In the genomic region with DNA sequence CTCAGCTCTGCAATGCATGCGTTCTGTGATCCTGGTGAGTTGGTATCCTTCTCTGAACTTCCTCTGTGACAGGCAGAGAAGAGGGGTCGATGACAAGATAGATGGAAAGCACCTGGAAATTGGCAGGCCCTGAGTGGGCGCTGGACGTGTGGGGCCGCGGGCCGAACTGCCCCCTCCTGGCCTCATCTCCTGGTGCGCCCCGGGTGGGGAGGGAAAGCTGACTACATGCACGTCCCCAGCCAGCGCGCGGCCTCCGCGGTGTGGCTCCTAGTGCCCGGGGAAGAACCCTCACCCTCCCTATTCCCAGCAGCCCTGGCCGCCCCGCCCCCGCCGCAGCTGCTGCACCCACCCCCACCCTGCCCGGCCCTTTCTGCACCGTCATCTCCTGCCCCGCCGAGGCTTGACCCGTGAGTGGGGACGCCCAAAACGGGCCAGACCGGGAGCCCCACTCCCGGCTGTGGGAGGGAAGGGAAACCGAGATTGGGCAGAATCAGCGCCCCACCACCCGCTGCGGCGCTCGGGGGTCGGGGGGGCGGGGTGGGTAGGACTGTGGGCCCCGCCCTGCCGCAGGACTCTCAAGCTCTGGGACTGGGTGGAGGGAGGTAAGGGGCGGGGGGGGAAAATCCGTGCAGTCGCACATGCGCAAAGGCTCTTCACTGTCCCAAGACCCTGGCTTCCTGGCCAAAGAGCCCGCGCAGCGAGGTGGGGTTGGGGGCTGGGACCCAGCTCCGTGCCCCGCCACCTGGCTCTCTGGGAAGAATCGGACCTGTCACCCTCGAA, we compare ENCODE assay signal across 1 cellular context.
TF ChIP-seq lines count a peak whose summit lies in the region.

A gene (plus strand): TSS at position 371 of the 780 bp plus-strand sequence.

TF ChIP-seq in K562, 482 proteins besides CTCF, POLR2A, EP300 and RAD21 (continued from another document and continues in another):
- TF ChIP-seq, protein P1, sequence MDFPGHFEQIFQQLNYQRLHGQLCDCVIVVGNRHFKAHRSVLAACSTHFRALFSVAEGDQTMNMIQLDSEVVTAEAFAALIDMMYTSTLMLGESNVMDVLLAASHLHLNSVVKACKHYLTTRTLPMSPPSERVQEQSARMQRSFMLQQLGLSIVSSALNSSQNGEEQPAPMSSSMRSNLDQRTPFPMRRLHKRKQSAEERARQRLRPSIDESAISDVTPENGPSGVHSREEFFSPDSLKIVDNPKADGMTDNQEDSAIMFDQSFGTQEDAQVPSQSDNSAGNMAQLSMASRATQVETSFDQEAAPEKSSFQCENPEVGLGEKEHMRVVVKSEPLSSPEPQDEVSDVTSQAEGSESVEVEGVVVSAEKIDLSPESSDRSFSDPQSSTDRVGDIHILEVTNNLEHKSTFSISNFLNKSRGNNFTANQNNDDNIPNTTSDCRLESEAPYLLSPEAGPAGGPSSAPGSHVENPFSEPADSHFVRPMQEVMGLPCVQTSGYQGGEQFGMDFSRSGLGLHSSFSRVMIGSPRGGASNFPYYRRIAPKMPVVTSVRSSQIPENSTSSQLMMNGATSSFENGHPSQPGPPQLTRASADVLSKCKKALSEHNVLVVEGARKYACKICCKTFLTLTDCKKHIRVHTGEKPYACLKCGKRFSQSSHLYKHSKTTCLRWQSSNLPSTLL (IDR thresholded peaks at IDR 0.05) = no peak
- TF ChIP-seq PHF8 (IDR thresholded peaks at IDR 0.05; ENCODE audit: borderline replicate concordance, low read length) = peak; percentile 68; the same call in 1 of the 2 replicates
- TF ChIP-seq ADNP (tag; IDR thresholded peaks at IDR 0.05) = no peak
- no peak for TF ChIP-seq GATAD2A (IDR thresholded peaks at IDR 0.05)
- TF ChIP-seq, protein P2, sequence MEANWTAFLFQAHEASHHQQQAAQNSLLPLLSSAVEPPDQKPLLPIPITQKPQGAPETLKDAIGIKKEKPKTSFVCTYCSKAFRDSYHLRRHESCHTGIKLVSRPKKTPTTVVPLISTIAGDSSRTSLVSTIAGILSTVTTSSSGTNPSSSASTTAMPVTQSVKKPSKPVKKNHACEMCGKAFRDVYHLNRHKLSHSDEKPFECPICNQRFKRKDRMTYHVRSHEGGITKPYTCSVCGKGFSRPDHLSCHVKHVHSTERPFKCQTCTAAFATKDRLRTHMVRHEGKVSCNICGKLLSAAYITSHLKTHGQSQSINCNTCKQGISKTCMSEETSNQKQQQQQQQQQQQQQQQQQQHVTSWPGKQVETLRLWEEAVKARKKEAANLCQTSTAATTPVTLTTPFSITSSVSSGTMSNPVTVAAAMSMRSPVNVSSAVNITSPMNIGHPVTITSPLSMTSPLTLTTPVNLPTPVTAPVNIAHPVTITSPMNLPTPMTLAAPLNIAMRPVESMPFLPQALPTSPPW (CRISPR knock-in tag; IDR thresholded peaks at IDR 0.05) = peak; percentile 97
- TF ChIP-seq, protein P3, sequence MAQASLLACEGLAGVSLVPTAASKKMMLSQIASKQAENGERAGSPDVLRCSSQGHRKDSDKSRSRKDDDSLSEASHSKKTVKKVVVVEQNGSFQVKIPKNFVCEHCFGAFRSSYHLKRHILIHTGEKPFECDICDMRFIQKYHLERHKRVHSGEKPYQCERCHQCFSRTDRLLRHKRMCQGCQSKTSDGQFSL (CRISPR knock-in tag; IDR thresholded peaks at IDR 0.05) = peak; percentile 58; the same call in 1 of the 2 replicates
- TF ChIP-seq, protein P3 (tag; IDR thresholded peaks at IDR 0.05) = peak in 1 of 2 experiments; percentile 71; a peak in 1 of 4 replicates
- no peak for TF ChIP-seq SP2 (IDR thresholded peaks at IDR 0.05; ENCODE audit: extremely low read depth, low read depth, low read length, poor library complexity, severe bottlenecking)
- TF ChIP-seq, protein P4, sequence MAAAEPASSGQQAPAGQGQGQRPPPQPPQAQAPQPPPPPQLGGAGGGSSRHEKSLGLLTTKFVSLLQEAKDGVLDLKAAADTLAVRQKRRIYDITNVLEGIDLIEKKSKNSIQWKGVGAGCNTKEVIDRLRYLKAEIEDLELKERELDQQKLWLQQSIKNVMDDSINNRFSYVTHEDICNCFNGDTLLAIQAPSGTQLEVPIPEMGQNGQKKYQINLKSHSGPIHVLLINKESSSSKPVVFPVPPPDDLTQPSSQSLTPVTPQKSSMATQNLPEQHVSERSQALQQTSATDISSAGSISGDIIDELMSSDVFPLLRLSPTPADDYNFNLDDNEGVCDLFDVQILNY (CRISPR knock-in tag; IDR thresholded peaks at IDR 0.05) = no peak
- TF ChIP-seq SIN3A (IDR thresholded peaks at IDR 0.05; ENCODE audit: borderline replicate concordance in 2 of 2, control insufficient read depth in 1 of 2, low read depth in 2 of 2, low read length in 2 of 2) = 0 out of 4 replicates have a peak, but pooled peaks have one; percentile 22 to 51
- TF ChIP-seq ZNF77 (CRISPR knock-in tag; IDR thresholded peaks at IDR 0.05) = no peak
- TF ChIP-seq SRSF3 (IDR thresholded peaks at IDR 0.05; ENCODE audit: insufficient read depth, low read length) = no peak
- no peak for TF ChIP-seq ZNF444 (CRISPR knock-in tag; IDR thresholded peaks at IDR 0.05)
- no peak for TF ChIP-seq RUNX1 (IDR thresholded peaks at IDR 0.05; ENCODE audit: low read depth)
- TF ChIP-seq ZNF12 (CRISPR knock-in tag; IDR thresholded peaks at IDR 0.05) = no peak
- TF ChIP-seq, protein P5, sequence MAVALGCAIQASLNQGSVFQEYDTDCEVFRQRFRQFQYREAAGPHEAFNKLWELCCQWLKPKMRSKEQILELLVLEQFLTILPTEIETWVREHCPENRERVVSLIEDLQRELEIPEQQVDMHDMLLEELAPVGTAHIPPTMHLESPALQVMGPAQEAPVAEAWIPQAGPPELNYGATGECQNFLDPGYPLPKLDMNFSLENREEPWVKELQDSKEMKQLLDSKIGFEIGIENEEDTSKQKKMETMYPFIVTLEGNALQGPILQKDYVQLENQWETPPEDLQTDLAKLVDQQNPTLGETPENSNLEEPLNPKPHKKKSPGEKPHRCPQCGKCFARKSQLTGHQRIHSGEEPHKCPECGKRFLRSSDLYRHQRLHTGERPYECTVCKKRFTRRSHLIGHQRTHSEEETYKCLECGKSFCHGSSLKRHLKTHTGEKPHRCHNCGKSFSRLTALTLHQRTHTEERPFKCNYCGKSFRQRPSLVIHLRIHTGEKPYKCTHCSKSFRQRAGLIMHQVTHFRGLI (CRISPR knock-in tag; IDR thresholded peaks at IDR 0.05) = no peak
- TF ChIP-seq, protein P6, sequence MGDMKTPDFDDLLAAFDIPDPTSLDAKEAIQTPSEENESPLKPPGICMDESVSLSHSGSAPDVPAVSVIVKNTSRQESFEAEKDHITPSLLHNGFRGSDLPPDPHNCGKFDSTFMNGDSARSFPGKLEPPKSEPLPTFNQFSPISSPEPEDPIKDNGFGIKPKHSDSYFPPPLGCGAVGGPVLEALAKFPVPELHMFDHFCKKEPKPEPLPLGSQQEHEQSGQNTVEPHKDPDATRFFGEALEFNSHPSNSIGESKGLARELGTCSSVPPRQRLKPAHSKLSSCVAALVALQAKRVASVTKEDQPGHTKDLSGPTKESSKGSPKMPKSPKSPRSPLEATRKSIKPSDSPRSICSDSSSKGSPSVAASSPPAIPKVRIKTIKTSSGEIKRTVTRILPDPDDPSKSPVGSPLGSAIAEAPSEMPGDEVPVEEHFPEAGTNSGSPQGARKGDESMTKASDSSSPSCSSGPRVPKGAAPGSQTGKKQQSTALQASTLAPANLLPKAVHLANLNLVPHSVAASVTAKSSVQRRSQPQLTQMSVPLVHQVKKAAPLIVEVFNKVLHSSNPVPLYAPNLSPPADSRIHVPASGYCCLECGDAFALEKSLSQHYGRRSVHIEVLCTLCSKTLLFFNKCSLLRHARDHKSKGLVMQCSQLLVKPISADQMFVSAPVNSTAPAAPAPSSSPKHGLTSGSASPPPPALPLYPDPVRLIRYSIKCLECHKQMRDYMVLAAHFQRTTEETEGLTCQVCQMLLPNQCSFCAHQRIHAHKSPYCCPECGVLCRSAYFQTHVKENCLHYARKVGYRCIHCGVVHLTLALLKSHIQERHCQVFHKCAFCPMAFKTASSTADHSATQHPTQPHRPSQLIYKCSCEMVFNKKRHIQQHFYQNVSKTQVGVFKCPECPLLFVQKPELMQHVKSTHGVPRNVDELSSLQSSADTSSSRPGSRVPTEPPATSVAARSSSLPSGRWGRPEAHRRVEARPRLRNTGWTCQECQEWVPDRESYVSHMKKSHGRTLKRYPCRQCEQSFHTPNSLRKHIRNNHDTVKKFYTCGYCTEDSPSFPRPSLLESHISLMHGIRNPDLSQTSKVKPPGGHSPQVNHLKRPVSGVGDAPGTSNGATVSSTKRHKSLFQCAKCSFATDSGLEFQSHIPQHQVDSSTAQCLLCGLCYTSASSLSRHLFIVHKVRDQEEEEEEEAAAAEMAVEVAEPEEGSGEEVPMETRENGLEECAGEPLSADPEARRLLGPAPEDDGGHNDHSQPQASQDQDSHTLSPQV (IDR thresholded peaks at IDR 0.05) = no peak
- TF ChIP-seq, protein P7, sequence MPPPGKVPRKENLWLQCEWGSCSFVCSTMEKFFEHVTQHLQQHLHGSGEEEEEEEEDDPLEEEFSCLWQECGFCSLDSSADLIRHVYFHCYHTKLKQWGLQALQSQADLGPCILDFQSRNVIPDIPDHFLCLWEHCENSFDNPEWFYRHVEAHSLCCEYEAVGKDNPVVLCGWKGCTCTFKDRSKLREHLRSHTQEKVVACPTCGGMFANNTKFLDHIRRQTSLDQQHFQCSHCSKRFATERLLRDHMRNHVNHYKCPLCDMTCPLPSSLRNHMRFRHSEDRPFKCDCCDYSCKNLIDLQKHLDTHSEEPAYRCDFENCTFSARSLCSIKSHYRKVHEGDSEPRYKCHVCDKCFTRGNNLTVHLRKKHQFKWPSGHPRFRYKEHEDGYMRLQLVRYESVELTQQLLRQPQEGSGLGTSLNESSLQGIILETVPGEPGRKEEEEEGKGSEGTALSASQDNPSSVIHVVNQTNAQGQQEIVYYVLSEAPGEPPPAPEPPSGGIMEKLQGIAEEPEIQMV (tag; conservative IDR thresholded peaks at IDR 0.05; ENCODE audit: low read depth) = no peak
- TF ChIP-seq, protein P8, sequence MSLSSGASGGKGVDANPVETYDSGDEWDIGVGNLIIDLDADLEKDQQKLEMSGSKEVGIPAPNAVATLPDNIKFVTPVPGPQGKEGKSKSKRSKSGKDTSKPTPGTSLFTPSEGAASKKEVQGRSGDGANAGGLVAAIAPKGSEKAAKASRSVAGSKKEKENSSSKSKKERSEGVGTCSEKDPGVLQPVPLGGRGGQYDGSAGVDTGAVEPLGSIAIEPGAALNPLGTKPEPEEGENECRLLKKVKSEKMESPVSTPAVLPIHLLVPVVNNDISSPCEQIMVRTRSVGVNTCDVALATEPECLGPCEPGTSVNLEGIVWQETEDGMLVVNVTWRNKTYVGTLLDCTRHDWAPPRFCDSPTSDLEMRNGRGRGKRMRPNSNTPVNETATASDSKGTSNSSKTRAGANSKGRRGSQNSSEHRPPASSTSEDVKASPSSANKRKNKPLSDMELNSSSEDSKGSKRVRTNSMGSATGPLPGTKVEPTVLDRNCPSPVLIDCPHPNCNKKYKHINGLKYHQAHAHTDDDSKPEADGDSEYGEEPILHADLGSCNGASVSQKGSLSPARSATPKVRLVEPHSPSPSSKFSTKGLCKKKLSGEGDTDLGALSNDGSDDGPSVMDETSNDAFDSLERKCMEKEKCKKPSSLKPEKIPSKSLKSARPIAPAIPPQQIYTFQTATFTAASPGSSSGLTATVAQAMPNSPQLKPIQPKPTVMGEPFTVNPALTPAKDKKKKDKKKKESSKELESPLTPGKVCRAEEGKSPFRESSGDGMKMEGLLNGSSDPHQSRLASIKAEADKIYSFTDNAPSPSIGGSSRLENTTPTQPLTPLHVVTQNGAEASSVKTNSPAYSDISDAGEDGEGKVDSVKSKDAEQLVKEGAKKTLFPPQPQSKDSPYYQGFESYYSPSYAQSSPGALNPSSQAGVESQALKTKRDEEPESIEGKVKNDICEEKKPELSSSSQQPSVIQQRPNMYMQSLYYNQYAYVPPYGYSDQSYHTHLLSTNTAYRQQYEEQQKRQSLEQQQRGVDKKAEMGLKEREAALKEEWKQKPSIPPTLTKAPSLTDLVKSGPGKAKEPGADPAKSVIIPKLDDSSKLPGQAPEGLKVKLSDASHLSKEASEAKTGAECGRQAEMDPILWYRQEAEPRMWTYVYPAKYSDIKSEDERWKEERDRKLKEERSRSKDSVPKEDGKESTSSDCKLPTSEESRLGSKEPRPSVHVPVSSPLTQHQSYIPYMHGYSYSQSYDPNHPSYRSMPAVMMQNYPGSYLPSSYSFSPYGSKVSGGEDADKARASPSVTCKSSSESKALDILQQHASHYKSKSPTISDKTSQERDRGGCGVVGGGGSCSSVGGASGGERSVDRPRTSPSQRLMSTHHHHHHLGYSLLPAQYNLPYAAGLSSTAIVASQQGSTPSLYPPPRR (CRISPR knock-in tag; IDR thresholded peaks at IDR 0.05; ENCODE audit: borderline replicate concordance) = no peak
- TF ChIP-seq RBM17 (IDR thresholded peaks at IDR 0.05; ENCODE audit: borderline replicate concordance, low read depth, low read length) = no peak
- no peak for TF ChIP-seq HDAC6 (IDR thresholded peaks at IDR 0.05; ENCODE audit: low read depth, low read length)
- TF ChIP-seq FOXA3 (CRISPR knock-in tag; conservative IDR thresholded peaks at IDR 0.05 in 1 of 2, IDR thresholded peaks at IDR 0.05 in 1 of 2) = no peak
- TF ChIP-seq ZNF764 (CRISPR knock-in tag; IDR thresholded peaks at IDR 0.05; ENCODE audit: low read depth) = peak; percentile 48; the same call in 1 of the 2 replicates
- no peak for TF ChIP-seq NCOA4 (IDR thresholded peaks at IDR 0.05; ENCODE audit: partially characterized antibody)
- 0 out of 2 replicates have a peak, but pooled peaks have one; percentile 2 for TF ChIP-seq ETV1 (tag; conservative IDR thresholded peaks at IDR 0.05; ENCODE audit: low read depth)
- TF ChIP-seq PCBP1 (IDR thresholded peaks at IDR 0.05; ENCODE audit: low read depth, low read length, poor library complexity, severe bottlenecking) = no peak
- peak; percentile 25; the same call in 1 of the 2 replicates for TF ChIP-seq FOSL1 (tag; conservative IDR thresholded peaks at IDR 0.05)
- TF ChIP-seq CBFB (CRISPR knock-in tag; IDR thresholded peaks at IDR 0.05) = no peak
- no peak for TF ChIP-seq RHOXF2B (CRISPR knock-in tag; conservative IDR thresholded peaks at IDR 0.05)
- TF ChIP-seq, protein P9, sequence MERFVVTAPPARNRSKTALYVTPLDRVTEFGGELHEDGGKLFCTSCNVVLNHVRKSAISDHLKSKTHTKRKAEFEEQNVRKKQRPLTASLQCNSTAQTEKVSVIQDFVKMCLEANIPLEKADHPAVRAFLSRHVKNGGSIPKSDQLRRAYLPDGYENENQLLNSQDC (CRISPR knock-in tag; IDR thresholded peaks at IDR 0.05) = no peak
- no peak for TF ChIP-seq NFIX (CRISPR knock-in tag; IDR thresholded peaks at IDR 0.05; ENCODE audit: low read depth)
